In genomic region chr1:207329469-207329868, GRCh38 we compare ENCODE assay signal across 14 cellular contexts.
"Had no signal": no experiment of that assay in that cellular context is flagged by ENCODE, and none has a peak within 500 bp of the region (broad histone marks: within the 10 kb centered on the region; RNA-seq: fewer than 3 reads in every experiment).

No MANE protein-coding gene starts in this region.

- H3K4me3 Mint-ChIP-seq: activated naive CD4-positive, alpha-beta T cell treated with anti-CD3 and anti-CD28 coated beads, Interleukin-2, amount 50 U/mL, for 24 hours; T-helper 1 cell treated with Interleukin-12 subunit alpha and Interleukin-12 subunit beta and Interleukin-4 antibody, amounts not matched to agents 30 μg/mL and 1 μg/mL, for 36 hours had no signal

- H3K27me3 Mint-ChIP-seq: activated naive CD4-positive, alpha-beta T cell treated with anti-CD3 and anti-CD28 coated beads, Interleukin-2, amount 50 U/mL, for 24 hours; progenitor cell of endocrine pancreas had no signal

- DNase-seq: activated CD4-positive, alpha-beta T cell treated with anti-CD3 and anti-CD28 coated beads, Interleukin-2, amount 50 U/mL, for 4 hours; activated CD4-positive, CD25-positive, alpha-beta regulatory T cell treated with anti-CD3 and anti-CD28 coated beads, Interleukin-2, amount 50 U/mL, for 72 hours; anterior cingulate cortex; cerebellar nuclear complex; dermis blood vessel endothelial cell; hippocampal formation; kidney glomerular epithelial cell; right cardiac atrium; small intestine; trophoblast cell had no signal

- ATAC-seq: SK-N-SH treated with all-trans-retinoic acid at 6 μM for 48 hours had no signal

- H3K27ac Mint-ChIP-seq: activated naive CD4-positive, alpha-beta T cell treated with anti-CD3 and anti-CD28 coated beads, Interleukin-2, amount 50 U/mL, for 24 hours; progenitor cell of endocrine pancreas; T-helper 1 cell treated with Interleukin-12 subunit alpha and Interleukin-12 subunit beta and Interleukin-4 antibody, amounts not matched to agents 30 μg/mL and 1 μg/mL, for 36 hours had no signal
